ENCODE assay signal across 8 cellular contexts in the genomic region with DNA sequence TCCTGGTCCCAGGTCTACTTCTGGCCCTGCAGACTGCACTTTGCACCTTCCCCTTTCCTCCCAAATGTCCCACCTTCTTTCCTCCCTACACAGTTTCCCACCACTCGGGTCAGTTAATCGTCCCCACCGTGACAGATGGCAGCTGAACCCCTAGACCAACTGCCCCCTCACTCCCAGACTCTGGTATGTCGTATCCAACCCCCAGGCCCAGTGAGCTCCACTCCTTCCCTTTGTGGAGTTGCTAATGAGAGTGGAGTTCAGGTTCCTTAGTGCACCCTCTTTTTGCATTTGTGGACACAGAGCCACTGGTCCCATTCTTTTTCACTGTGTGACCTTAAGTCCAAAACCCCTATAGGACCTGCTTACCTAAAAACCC. TPM values are rescaled to one million over a fixed set of nuclear protein-coding genes. Genes with fewer than 3 reads are reported as not detected.
A peak's percentile ranks its signal among the peaks of the same experiment; 100 is the strongest.
DNase-seq lines count a peak whose midpoint lies in the region; ATAC-seq and TF ChIP-seq lines count a peak whose summit lies in the region.

No MANE protein-coding gene starts in this region.

- H3K9ac ChIP-seq in duodenal mucosa (ENCODE audit: low read depth in 1 of 2, low read length in 2 of 2), result peak overlapping the region in 1 of 2 donors; percentile 1

- peaks cover 0 to 4% of the 10 kb centered on the region in 2 donors for H3K27me3 Mint-ChIP-seq in natural killer cell (ENCODE audit: low read depth in 2 of 2)

- peaks cover 55 to 59% of the 10 kb centered on the region in 2 donors for H3K4me1 Mint-ChIP-seq in natural killer cell

- H3K27ac ChIP-seq in heart left ventricle, result peak overlapping the region in 9 of 12 donors; percentile 66 to 87 (median 72)
- no peak overlapping the region for H3K27ac ChIP-seq in duodenal mucosa (ENCODE audit: low read depth, low read length)
- H3K27ac ChIP-seq in urinary bladder (ENCODE audit: low read depth), result no peak overlapping the region

- H3K4me1 ChIP-seq in heart left ventricle, result peaks cover 0 to 68% (median 49%) of the 10 kb centered on the region in 12 donors
- peaks cover 23 to 42% of the 10 kb centered on the region in 2 donors for H3K4me1 ChIP-seq in duodenal mucosa (ENCODE audit: control insufficient read depth in 1 of 2, insufficient read depth in 2 of 2, low read length in 2 of 2)
- no peaks in the 10 kb centered on the region for H3K4me1 ChIP-seq in urinary bladder (ENCODE audit: insufficient read depth)

- TF ChIP-seq CTCF in heart left ventricle (IDR thresholded peaks at IDR 0.05), result no peak
- TF ChIP-seq CTCF in natural killer cell (IDR thresholded peaks at IDR 0.05), result no peak

- ATAC-seq in heart left ventricle, result no peak
- no peak for ATAC-seq in left ventricle myocardium superior
- ATAC-seq in natural killer cell, result no peak
- ATAC-seq in HG03175 (IDR thresholded peaks at IDR 0.05; ENCODE audit: unreplicated experiment), result no peak

- TF ChIP-seq POLR2A in heart left ventricle (IDR thresholded peaks at IDR 0.05), result no peak

- H3K9me3 Mint-ChIP-seq in natural killer cell, result no peaks in the 10 kb centered on the region

- H3K27ac Mint-ChIP-seq in natural killer cell, result peak overlapping the region in 1 of 2 donors; percentile 50

- H3K9me3 ChIP-seq in heart left ventricle, result no peaks in the 10 kb centered on the region
- H3K9me3 ChIP-seq in duodenal mucosa (ENCODE audit: control insufficient read depth in 1 of 2, low read length in 2 of 2), result no peaks in the 10 kb centered on the region

- H3K4me3 ChIP-seq in heart left ventricle (peak overlapping the region; percentile 53 to 98 (median 88)), duodenal mucosa (ENCODE audit: low read depth in 1 of 2, low read length in 2 of 2) (peak overlapping the region; percentile 51 to 70), urinary bladder (ENCODE audit: low read depth, low read length) (peak overlapping the region; percentile 79)

- H3K27me3 ChIP-seq in heart left ventricle, result no peaks in the 10 kb centered on the region
- peaks cover 25 to 28% of the 10 kb centered on the region in 2 donors for H3K27me3 ChIP-seq in duodenal mucosa (ENCODE audit: control insufficient read depth in 1 of 2, insufficient read depth in 2 of 2, low read length in 2 of 2)

- intact Hi-C loops in heart left ventricle (cut with DNase I), result loop anchor here in 9 of 10 donors (2.0 to 10.0 kb wide), 11 partner anchors 39 to 194 kb away; a partner anchor contains a TSS
- intact Hi-C loops in left ventricle myocardium superior (cut with micrococcal nuclease), result no loop called here
- intact Hi-C loops in natural killer cell (cut with micrococcal nuclease), result loop anchor here (5.0 to 10.0 kb wide), 2 partner anchors 84 to 176 kb away; no protein-coding TSS in a partner anchor

- peak overlapping the region; percentile 77 for H3K4me3 Mint-ChIP-seq in natural killer cell

- no peaks in the 10 kb centered on the region for H3K36me3 Mint-ChIP-seq in natural killer cell

- DNase-seq in heart left ventricle, result no peak
- DNase-seq in left ventricle myocardium superior, result no peak
- DNase-seq in natural killer cell, result no peak
- DNase-seq in dedifferentiated amniotic fluid mesenchymal stem cell (ENCODE audit: extremely low spot score), result no peak
- DNase-seq in KG1 (lab: John Stamatoyannopoulos, UW), result no peak

- H3K36me3 ChIP-seq in heart left ventricle (no peaks in the 10 kb centered on the region), duodenal mucosa (ENCODE audit: control insufficient read depth in 1 of 2, insufficient read depth in 2 of 2, low read length in 2 of 2) (no peaks in the 10 kb centered on the region), urinary bladder (ENCODE audit: insufficient read depth) (no peaks in the 10 kb centered on the region)

- WGBS in heart left ventricle, 4 donors, result 32 to 44% (median 42%) methylated on average over 4 of the region's 4 CpGs
- 29% methylated on average over 4 of the region's 4 CpGs for WGBS in urinary bladder

RNA-seq across cellular contexts. Expression of a gene that starts 1.8 kb away (rescaled TPM):
- total RNA-seq in heart left ventricle, result 10 to 100 TPM; 10.5 to 25.7 (median 14.8) TPM
- polyA plus RNA-seq in heart left ventricle, result 10 to 100 TPM in 1 of 2 donors, 1 to 10 TPM in 1; 7.7 to 10.9 TPM
- total RNA-seq in left ventricle myocardium superior, result 17.9 TPM
- total RNA-seq in natural killer cell, result 1 to 10 TPM; 3.6 to 7.5 (median 7.1) TPM
- total RNA-seq in urinary bladder, result 18.2 TPM
- 26.4 TPM for polyA plus RNA-seq in urinary bladder

Comparison
In these comparisons a context has a peak if more than half of its experiments do, and no peak if none do; other contexts are left out.
1. H3K27ac ChIP-seq: peak in heart left ventricle (9 of 12); none in duodenal mucosa (single experiment) and urinary bladder (single experiment).
2. Peak in every context shown above with its lines, with median percentiles within 50 percentile points of each other: H3K4me3 ChIP-seq.